ENCODE assay signal across 20 cellular contexts in genomic region chr2:217079165-217079564, GRCh38.
"Had no signal": no experiment of that assay in that cellular context is flagged by ENCODE, and none has a peak within 500 bp of the region (broad histone marks: within the 10 kb centered on the region; RNA-seq: fewer than 3 reads in every experiment).

No MANE protein-coding gene starts in this region.

- H3K27ac Mint-ChIP-seq: nephron, type B pancreatic cell had no signal

- H3K27me3 ChIP-seq: colonic mucosa, esophagus squamous epithelium, heart right ventricle had no signal

- H3K9me3 ChIP-seq: colonic mucosa, esophagus squamous epithelium, heart right ventricle, mucosa of descending colon had no signal

- H3K4me3 ChIP-seq: colonic mucosa, esophagus squamous epithelium, heart right ventricle, mucosa of descending colon, smooth muscle cell had no signal

- H3K4me1 ChIP-seq: colonic mucosa had no signal

- H3K9me3 Mint-ChIP-seq: nephron had no signal

- H3K36me3 ChIP-seq: colonic mucosa, esophagus squamous epithelium, heart right ventricle had no signal

- DNase-seq: cerebellar nuclear complex; colonic mucosa; dermis blood vessel endothelial cell; esophagus squamous epithelium; foreskin melanocyte; heart right ventricle; hypothalamus; kidney glomerular epithelial cell; mammary epithelial cell; mucosa of descending colon; posterior cingulate gyrus; right cardiac atrium; stimulated activated CD4-positive, alpha-beta T cell treated with anti-CD3 and anti-CD28 coated beads, Interleukin-2, amount 100 ng/mL, for 48 hours; stimulated activated naive CD4-positive, alpha-beta T cell treated with Interleukin-2 at 50 U/mL for 16 hours had no signal

- H3K36me3 Mint-ChIP-seq: type B pancreatic cell had no signal

- H3K4me3 Mint-ChIP-seq: nephron, type B pancreatic cell had no signal

- ATAC-seq: heart right ventricle, left lobe of liver, mucosa of descending colon, right cardiac atrium had no signal

- FAIRE-seq: islet of Langerhans, urothelium cell line had no signal

- H3K27ac ChIP-seq: colonic mucosa, esophagus squamous epithelium, heart right ventricle had no signal

- H3K4me2 ChIP-seq: smooth muscle cell had no signal
